ENCODE assay signal across 8 cellular contexts in genomic region chrX:43654431-43655150, GRCh38. TPM values are rescaled to one million over a fixed set of nuclear protein-coding genes. Genes with fewer than 3 reads are reported as not detected.
DNase-seq lines count a peak whose midpoint lies in the region; ATAC-seq and TF ChIP-seq lines count a peak whose summit lies in the region.

No MANE protein-coding gene starts in this region.

- H3K79me2 ChIP-seq in parathyroid adenoma, result no peaks in the 10 kb centered on the region

- peak; percentile 98 for ATAC-seq in HG02623 (IDR thresholded peaks at IDR 0.05; ENCODE audit: unreplicated experiment)

- peak overlapping the region; percentile 89 for H2AFZ ChIP-seq in parathyroid adenoma

- H3K27ac ChIP-seq in adipose tissue (ENCODE audit: low read depth, low read length) (peak overlapping the region; percentile 66), cardiac muscle cell (peak overlapping the region; percentile 97), parathyroid adenoma (peak overlapping the region; percentile 84), tibial artery (peak overlapping the region; percentile 84 to 93)

- TF ChIP-seq CTCF in cardiac muscle cell (IDR thresholded peaks at IDR 0.05; ENCODE audit: low read depth, low read length) (peak; percentile 30), parathyroid adenoma (IDR thresholded peaks at IDR 0.05) (no peak), tibial artery (IDR thresholded peaks at IDR 0.05) (peak in 1 of 2 experiments; percentile 20)

- H3K4me2 ChIP-seq in parathyroid adenoma (ENCODE audit: low read length), result peak overlapping the region; percentile 82

- H3K4me1 ChIP-seq in cardiac muscle cell (ENCODE audit: low read depth), result no peaks in the 10 kb centered on the region
- H3K4me1 ChIP-seq in parathyroid adenoma, result no peaks in the 10 kb centered on the region
- H3K4me1 ChIP-seq in tibial artery, result peaks cover 0 to 3% (median 0%) of the 10 kb centered on the region in 4 donors

- H3K4me3 ChIP-seq in GM08714 (ENCODE audit: low read length) (peak overlapping the region; percentile 45; the same call in 1 of the 2 replicates), cardiac muscle cell (peak overlapping the region; percentile 40), parathyroid adenoma (ENCODE audit: low read depth, low read length) (peak overlapping the region; percentile 72), tibial artery (peak overlapping the region; percentile 90 to 93)

- H3K9me3 ChIP-seq in cardiac muscle cell (ENCODE audit: low read depth) (no peaks in the 10 kb centered on the region), parathyroid adenoma (ENCODE audit: control insufficient read depth, low read length) (no peaks in the 10 kb centered on the region), tibial artery (no peaks in the 10 kb centered on the region)

- H3K36me3 ChIP-seq in cardiac muscle cell, result no peaks in the 10 kb centered on the region
- H3K36me3 ChIP-seq in parathyroid adenoma (ENCODE audit: control insufficient read depth, insufficient read depth, low read length), result no peaks in the 10 kb centered on the region
- H3K36me3 ChIP-seq in tibial artery, result no peaks in the 10 kb centered on the region

- intact Hi-C loops in tibial artery (cut with DNase I; ENCODE audit: low total_unique reads), result loop anchor here (5.0 to 10.0 kb wide), 3 partner anchors 50 to 88 kb away; no protein-coding TSS in a partner anchor

- H3K27me3 ChIP-seq in cardiac muscle cell, result no peaks in the 10 kb centered on the region
- H3K27me3 ChIP-seq in parathyroid adenoma (ENCODE audit: control insufficient read depth, insufficient read depth, low read length), result no peaks in the 10 kb centered on the region
- no peaks in the 10 kb centered on the region for H3K27me3 ChIP-seq in tibial artery

- 0 to 25% (median 1%) methylated on average over 25 to 51 of the region's 57 CpGs for WGBS in adipose tissue, 3 donors

- H3K9ac ChIP-seq in parathyroid adenoma, result peak overlapping the region; percentile 6

- peak; percentile 93 for DNase-seq in NCI-H1092 (lab: John Stamatoyannopoulos, UW)
- peak; percentile 36 to 68 for DNase-seq in SW 1271 (lab: John Stamatoyannopoulos, UW)
- peak; percentile 92 to 96 for DNase-seq in cardiac muscle cell (ENCODE audit: low read depth in 1 of 2, low spot score in 1 of 2)
- DNase-seq in tibial artery, result peak; percentile 94 to 97

RNA-seq across cellular contexts. Expression of gene MAOA, which starts 1.5 kb away (rescaled TPM):
- 100 to 1,000 TPM in 2 of 3 donors, 10 to 100 TPM in 1; 72.1 to 210 (median 121) TPM for polyA plus RNA-seq in adipose tissue
- total RNA-seq in cardiac muscle cell, result 4.3 and 10.3 TPM in 2 replicates
- polyA plus RNA-seq in cardiac muscle cell, result 6.7 and 11.2 TPM in 2 replicates

Comparison
In these comparisons a context has a peak if more than half of its experiments do, and no peak if none do; other contexts are left out.
1. Peak in every context shown above with its lines: DNase-seq, ATAC-seq, H3K4me3 ChIP-seq and H3K27ac ChIP-seq.
2. H3K4me3 ChIP-seq: peak in every context shown above with its lines; median percentile 92 in tibial artery; 72 in parathyroid adenoma; 45 in GM08714; 40 in cardiac muscle cell.